In genomic region chr5:39167141-39167972, GRCh38 we compare ENCODE assay signal across 1 cellular context.
TF ChIP-seq lines count a peak whose summit lies in the region.

No MANE protein-coding gene starts in this region.

TF ChIP-seq in K562, 482 proteins besides CTCF, POLR2A, EP300 and RAD21 (continued from another document and continues in another):
- no peak for TF ChIP-seq MLX (CRISPR knock-in tag; conservative IDR thresholded peaks at IDR 0.05)
- TF ChIP-seq NCOA1 (IDR thresholded peaks at IDR 0.05; ENCODE audit: low read depth), result peak; percentile 63; the same call in 1 of the 2 replicates
- no peak for TF ChIP-seq NR4A1 (CRISPR knock-in tag; IDR thresholded peaks at IDR 0.05)
- TF ChIP-seq NR4A1 (tag; IDR thresholded peaks at IDR 0.05), result no peak
- TF ChIP-seq ZNF764 (CRISPR knock-in tag; IDR thresholded peaks at IDR 0.05; ENCODE audit: low read depth), result no peak
- no peak for TF ChIP-seq ZNF785 (CRISPR knock-in tag; IDR thresholded peaks at IDR 0.05)
- TF ChIP-seq HNRNPK (IDR thresholded peaks at IDR 0.05; ENCODE audit: low read depth, low read length, poor library complexity, severe bottlenecking), result no peak
- TF ChIP-seq ZBTB11 (CRISPR knock-in tag; IDR thresholded peaks at IDR 0.05), result no peak
- peak; percentile 93 for TF ChIP-seq JUND (IDR thresholded peaks at IDR 0.05; ENCODE audit: borderline replicate concordance, low read depth, low read length)
- TF ChIP-seq JUND (tag; IDR thresholded peaks at IDR 0.05; ENCODE audit: borderline replicate concordance, low read depth, low read length), result peak; percentile 93; the same call in 2 of the 3 replicates
- no peak for TF ChIP-seq GTF2F1 (IDR thresholded peaks at IDR 0.05; ENCODE audit: low read depth, low read length)
- no peak for TF ChIP-seq PHF21A (IDR thresholded peaks at IDR 0.05; ENCODE audit: borderline replicate concordance, low read depth)
- no peak for TF ChIP-seq ZNF717 (CRISPR knock-in tag; IDR thresholded peaks at IDR 0.05)
- no peak for TF ChIP-seq ZNF263 (CRISPR knock-in tag; IDR thresholded peaks at IDR 0.05; ENCODE audit: borderline replicate concordance)
- TF ChIP-seq ZNF41 (CRISPR knock-in tag; conservative IDR thresholded peaks at IDR 0.05), result no peak
- TF ChIP-seq KAT8 (IDR thresholded peaks at IDR 0.05; ENCODE audit: low read depth), result no peak
- no peak for TF ChIP-seq RBM17 (IDR thresholded peaks at IDR 0.05; ENCODE audit: borderline replicate concordance, low read depth, low read length)
- TF ChIP-seq USF2 (CRISPR knock-in tag; IDR thresholded peaks at IDR 0.05), result no peak
- TF ChIP-seq CCNT2 (IDR thresholded peaks at IDR 0.05; ENCODE audit: borderline replicate concordance, extremely low read depth, insufficient read length, low read depth, low read length), result no peak
- no peak for TF ChIP-seq ZNF395 (CRISPR knock-in tag; IDR thresholded peaks at IDR 0.05)
- no peak for TF ChIP-seq HOXB6 (CRISPR knock-in tag; IDR thresholded peaks at IDR 0.05; ENCODE audit: borderline replicate concordance)
- no peak for TF ChIP-seq RBFOX2 (IDR thresholded peaks at IDR 0.05; ENCODE audit: low read depth, low read length)
- TF ChIP-seq CHD7 (IDR thresholded peaks at IDR 0.05; ENCODE audit: low read depth, low read length), result no peak
- no peak for TF ChIP-seq MCM3 (IDR thresholded peaks at IDR 0.05)
- peak; percentile 67 for TF ChIP-seq CBFA2T2 (conservative IDR thresholded peaks at IDR 0.05)
- TF ChIP-seq NR2C1 (IDR thresholded peaks at IDR 0.05), result peak; percentile 62
- TF ChIP-seq NR2C1 (tag; IDR thresholded peaks at IDR 0.05), result peak; percentile 80
- no peak for TF ChIP-seq ZNF224 (CRISPR knock-in tag; IDR thresholded peaks at IDR 0.05)
- peak; percentile 32; the same call in 1 of the 2 replicates for TF ChIP-seq ZFX (CRISPR knock-in tag; IDR thresholded peaks at IDR 0.05)
- no peak for TF ChIP-seq TAF15 (IDR thresholded peaks at IDR 0.05; ENCODE audit: low read depth, low read length)
- TF ChIP-seq RFX5 (IDR thresholded peaks at IDR 0.05; ENCODE audit: low read depth, low read length), result no peak
- no peak for TF ChIP-seq FOXK1 (CRISPR knock-in tag; IDR thresholded peaks at IDR 0.05; ENCODE audit: borderline replicate concordance)
- TF ChIP-seq DEAF1 (CRISPR knock-in tag; IDR thresholded peaks at IDR 0.05), result 0 out of 2 replicates have a peak, but pooled peaks have one; percentile 22
- TF ChIP-seq ZBTB43 (CRISPR knock-in tag; IDR thresholded peaks at IDR 0.05), result no peak
- no peak for TF ChIP-seq YBX1 (IDR thresholded peaks at IDR 0.05)
- peak; percentile 41; the same call in 1 of the 2 replicates for TF ChIP-seq HES1 (IDR thresholded peaks at IDR 0.05; ENCODE audit: low read depth)
- no peak for TF ChIP-seq HMGN3 (IDR thresholded peaks at IDR 0.05; ENCODE audit: borderline replicate concordance, extremely low read depth, insufficient read length, low read depth, low read length)
- TF ChIP-seq ZNF695 (CRISPR knock-in tag; IDR thresholded peaks at IDR 0.05), result no peak
- TF ChIP-seq ILF3 (IDR thresholded peaks at IDR 0.05; ENCODE audit: borderline replicate concordance), result no peak
- no peak for TF ChIP-seq ZNF436 (CRISPR knock-in tag; IDR thresholded peaks at IDR 0.05)
